Comparison of ENCODE assay signal across 7 cellular contexts in the genomic region with DNA sequence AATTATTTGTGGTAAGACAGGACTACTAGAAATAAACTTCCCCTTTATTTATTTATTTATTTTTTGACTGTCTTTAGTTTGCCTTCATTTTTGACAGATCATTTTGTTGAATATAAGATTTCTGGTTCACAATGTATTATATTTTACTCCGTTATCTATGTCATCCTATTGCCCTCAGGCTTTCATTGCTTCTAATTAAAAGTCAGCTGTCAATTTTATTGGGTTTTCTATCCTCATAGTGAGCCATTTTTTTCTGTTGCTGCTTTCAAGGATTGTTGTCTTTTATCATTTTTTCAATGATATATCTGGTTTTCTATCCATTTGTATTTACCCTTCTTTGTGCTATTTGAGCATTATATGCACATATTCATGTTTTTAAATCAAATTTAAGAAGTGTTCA.
"Had no signal": no experiment of that assay in that cellular context is flagged by ENCODE, and none has a peak within 500 bp of the region (broad histone marks: within the 10 kb centered on the region; RNA-seq: fewer than 3 reads in every experiment).

No MANE protein-coding gene starts in this region.

- H3K4me3 Mint-ChIP-seq: HFFc6, IgD-negative memory B cell had no signal

- H3K27me3 Mint-ChIP-seq: IgD-negative memory B cell had no signal

- H3K27ac Mint-ChIP-seq: HFFc6, IgD-negative memory B cell had no signal

- ATAC-seq: HCT116 had no signal

- DNase-seq: GM23248, GOT3, H7, HFFc6, KBM-7 had no signal
